In the genomic region with DNA sequence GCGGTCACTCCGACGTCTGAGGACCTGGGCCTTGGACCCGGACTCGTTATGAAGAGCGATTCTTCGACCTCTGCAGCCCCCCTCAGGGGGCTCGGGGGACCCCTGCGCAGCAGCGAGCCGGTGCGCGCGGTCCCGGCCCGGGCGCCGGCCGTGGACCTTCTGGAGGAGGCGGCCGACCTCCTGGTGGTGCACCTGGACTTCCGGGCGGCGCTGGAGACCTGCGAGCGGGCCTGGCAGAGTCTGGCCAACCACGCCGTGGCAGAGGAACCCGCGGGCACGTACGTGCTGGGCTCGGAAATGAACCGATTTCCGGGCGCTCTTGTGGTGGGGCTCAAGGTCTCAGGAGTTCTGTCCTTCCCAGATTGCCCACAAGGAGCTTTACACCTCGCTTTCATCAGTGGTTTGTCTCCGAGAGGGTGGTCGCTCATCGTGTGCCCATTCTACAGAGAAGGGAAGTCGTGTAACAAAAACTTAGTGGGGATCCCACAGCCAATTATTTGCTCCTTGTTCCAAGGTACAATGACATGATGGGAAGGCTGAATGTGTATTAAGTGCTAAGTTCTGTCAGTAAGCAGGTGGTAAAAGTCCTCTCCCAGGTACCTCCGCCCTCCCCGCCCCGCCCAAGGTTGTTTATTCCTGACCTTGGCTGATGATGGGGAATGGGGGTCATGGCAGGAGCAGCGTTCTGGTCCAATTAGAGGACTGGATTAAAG, we compare ENCODE assay signal across 7 cellular contexts. TPM values are rescaled to one million over a fixed set of nuclear protein-coding genes. Genes with fewer than 3 reads are reported as not detected.
DNase-seq lines count a peak whose midpoint lies in the region; ATAC-seq, FAIRE-seq and TF ChIP-seq lines count a peak whose summit lies in the region.

No MANE protein-coding gene starts in this region.

- H3K4me3 ChIP-seq in RWPE2 (ENCODE audit: severe bottlenecking) (peak overlapping the region; percentile 62), ascending aorta (peak overlapping the region; percentile 73 to 93), iPS-18c (ENCODE audit: insufficient read depth, low read depth, low read length) (peak overlapping the region; percentile 99)

- H3K27me3 ChIP-seq in RWPE2 (ENCODE audit: insufficient read depth, poor library complexity, severe bottlenecking) = no peaks in the 10 kb centered on the region
- no peaks in the 10 kb centered on the region for H3K27me3 ChIP-seq in ascending aorta

- TF ChIP-seq CTCF in RWPE2 (IDR thresholded peaks at IDR 0.05; ENCODE audit: poor library complexity, severe bottlenecking) (no peak), ascending aorta (IDR thresholded peaks at IDR 0.05) (no peak)

- DNase-seq in GM12892 (ENCODE audit: insufficient read length) (no peak), RWPE2 (ENCODE audit: low spot score) (no peak), ascending aorta (ENCODE audit: low spot score in 2 of 2) (no peak)
- peak; percentile 71 for DNase-seq in stimulated activated CD4-positive, alpha-beta T cell treated with anti-CD3 and anti-CD28 coated beads, Interleukin-15, amount 100 ng/mL, for 24 hours

- intact Hi-C loops in ascending aorta (cut with DNase I) = loop anchor here (1.0 to 10.0 kb wide), 3 partner anchors 13 to 441 kb away; a partner anchor contains a TSS

- FAIRE-seq in GM12892 (lab: Jason Lieb, UNC) = peak; percentile 74

- peak overlapping the region; percentile 72 for H3K27ac ChIP-seq in RWPE2 (ENCODE audit: poor library complexity, severe bottlenecking)
- H3K27ac ChIP-seq in ascending aorta = peak overlapping the region; percentile 62 to 65

- ATAC-seq in HG02943 (IDR thresholded peaks at IDR 0.05; ENCODE audit: low read depth, unreplicated experiment) = peak; percentile 32
- ATAC-seq in RWPE2 (ENCODE audit: low read depth) = peak; percentile 51
- ATAC-seq in HG03108 (IDR thresholded peaks at IDR 0.05; ENCODE audit: unreplicated experiment) = no peak

- H3K9me3 ChIP-seq in RWPE2 (ENCODE audit: severe bottlenecking) (no peaks in the 10 kb centered on the region), ascending aorta (no peaks in the 10 kb centered on the region), iPS-18c (ENCODE audit: control insufficient read depth, insufficient read depth, low read length) (no peaks in the 10 kb centered on the region)

- H3K4me1 ChIP-seq in RWPE2 (ENCODE audit: insufficient read depth, poor library complexity, severe bottlenecking) (peaks cover 13% of the 10 kb centered on the region), ascending aorta (peaks cover 0 to 23% of the 10 kb centered on the region in 2 donors)

- H3K36me3 ChIP-seq in RWPE2 (ENCODE audit: low read depth) (peaks cover 45% of the 10 kb centered on the region), ascending aorta (peaks cover 15 to 32% of the 10 kb centered on the region in 2 donors)

- no peak for TF ChIP-seq POLR2A in GM12892 (IDR thresholded peaks at IDR 0.05; ENCODE audit: low read depth, low read length)

RNA-seq across cellular contexts. Expression of a gene that starts 0.7 kb away (rescaled TPM):
- polyA plus RNA-seq in GM12892 (2012; ENCODE audit: missing spikeins) = 18.4 TPM
- 38.1 TPM for total RNA-seq in ascending aorta

RNA-seq across cellular contexts. Expression of a gene that starts 32.1 kb away (rescaled TPM):
- polyA plus RNA-seq in GM12892 (2012; ENCODE audit: missing spikeins) = 5.1 TPM
- not detected for total RNA-seq in ascending aorta

RNA-seq across cellular contexts. Expression of a gene that starts 54.1 kb away (rescaled TPM):
- polyA plus RNA-seq in GM12892 (2012; ENCODE audit: missing spikeins) = 17.4 TPM
- total RNA-seq in ascending aorta = 36.9 TPM
